18 cellular contexts compared by ENCODE assay signal in the genomic region with DNA sequence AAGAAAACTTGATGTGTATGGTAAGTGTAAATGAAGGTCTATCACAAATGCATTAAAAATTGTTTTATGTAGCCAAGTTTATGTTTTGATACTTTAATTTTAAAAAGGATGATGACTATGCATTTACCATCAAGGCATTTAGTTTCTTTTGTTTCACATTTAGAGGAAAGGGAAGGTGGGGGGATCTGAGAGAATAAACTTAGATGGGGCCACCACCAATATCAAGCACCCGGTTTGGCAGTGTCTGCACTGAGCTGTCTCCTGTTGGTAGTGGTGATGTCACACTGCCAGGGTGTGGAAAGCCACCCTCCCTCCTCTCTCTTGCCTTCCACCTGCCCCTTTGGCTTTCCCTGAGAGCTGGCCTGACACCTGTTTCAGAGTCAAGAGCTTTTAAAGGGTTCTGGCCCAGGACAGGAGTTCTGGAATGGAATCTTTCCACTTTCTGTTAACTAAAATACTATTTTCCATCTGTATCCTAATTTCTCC. TPM values are rescaled to one million over a fixed set of nuclear protein-coding genes. Genes with fewer than 3 reads are reported as not detected.
A peak's percentile ranks its signal among the peaks of the same experiment; 100 is the strongest.
DNase-seq lines count a peak whose midpoint lies in the region; ATAC-seq, FAIRE-seq and TF ChIP-seq lines count a peak whose summit lies in the region.
"Had no signal": no experiment of that assay in that cellular context is flagged by ENCODE, and none has a peak within 500 bp of the region (broad histone marks: within the 10 kb centered on the region; RNA-seq: fewer than 3 reads in every experiment).

No MANE protein-coding gene starts in this region.

- H3K79me1 ChIP-seq in trophoblast cell (ENCODE audit: low read length), result no peaks in the 10 kb centered on the region

- H4K20me1 ChIP-seq in HCT116 (ENCODE audit: insufficient read depth) (no peaks in the 10 kb centered on the region), GM12878 (ENCODE audit: control insufficient read depth, insufficient read depth) (no peaks in the 10 kb centered on the region)

- H3K4me3 ChIP-seq in HCT116 (replicated peaks in 1 of 2; ENCODE audit: low read depth in 1 of 2, low read length in 2 of 2) (no peak overlapping the region), GM12878 (no peak overlapping the region), trophoblast cell (ENCODE audit: low read depth, low read length) (no peak overlapping the region), WERI-Rb-1 (ENCODE audit: low read depth, low read length) (no peak overlapping the region)
- H3K4me3 ChIP-seq: right lobe of liver, upper lobe of left lung had no signal

- H3K9ac ChIP-seq in HCT116 (ENCODE audit: low read length) (no peak overlapping the region), GM12878 (ENCODE audit: control insufficient read depth, insufficient read depth, low read length) (no peak overlapping the region), trophoblast cell (ENCODE audit: low read length) (no peak overlapping the region)

- no peak overlapping the region for H4K8ac ChIP-seq in trophoblast cell (ENCODE audit: low read depth, low read length)

- no peak overlapping the region for H3K4me2 ChIP-seq in HCT116 (ENCODE audit: low read length)
- no peak overlapping the region for H3K4me2 ChIP-seq in GM12878 (ENCODE audit: control insufficient read depth, insufficient read depth)
- H3K4me2 ChIP-seq in trophoblast cell (ENCODE audit: low read length), result no peak overlapping the region

- H3K4me3 Mint-ChIP-seq in activated CD8-positive, alpha-beta memory T cell treated with anti-CD3 and anti-CD28 coated beads, Interleukin-2, amount 10 ng/mL, durations not matched to agents 7 days and 5 days, result no peak overlapping the region
- H3K4me3 Mint-ChIP-seq: activated naive CD4-positive, alpha-beta T cell treated with anti-CD3 and anti-CD28 coated beads, Interleukin-2, amount 10 ng/mL, durations not matched to agents 7 days and 5 days had no signal

- no peak overlapping the region for H2AK5ac ChIP-seq in trophoblast cell (ENCODE audit: low read length)

- no peak overlapping the region for H3K18ac ChIP-seq in trophoblast cell (ENCODE audit: low read length)

- TF ChIP-seq CTCF in HCT116 (IDR thresholded peaks at IDR 0.05 in 2 of 3, conservative IDR thresholded peaks at IDR 0.05 in 1 of 3; ENCODE audit: borderline replicate concordance in 1 of 3, insufficient read depth in 1 of 3, low read depth in 2 of 3, low read length in 2 of 3) (no peak), GM12878 (IDR thresholded peaks at IDR 0.05 in 2 of 3, conservative IDR thresholded peaks at IDR 0.05 in 1 of 3; ENCODE audit: control insufficient read depth in 2 of 3, extremely low read depth in 1 of 3, insufficient read depth in 1 of 3, low read depth in 3 of 3, low read length in 3 of 3) (no peak), WERI-Rb-1 (IDR thresholded peaks at IDR 0.05; ENCODE audit: low read depth, low read length) (no peak)

- ATAC-seq in activated CD8-positive, alpha-beta memory T cell treated with anti-CD3 and anti-CD28 coated beads, Interleukin-2, amount 10 ng/mL, durations not matched to agents 7 days and 5 days, result peak; percentile 17
- ATAC-seq in HCT116 (no peak), GM12878 (peak; percentile 49)
- ATAC-seq: left lobe of liver, SK-N-SH treated with all-trans-retinoic acid at 6 μM for 48 hours had no signal

- no peak for TF ChIP-seq EP300 in GM12878 (IDR thresholded peaks at IDR 0.05; ENCODE audit: borderline replicate concordance in 1 of 2, control insufficient read depth in 1 of 2, low read depth in 2 of 2, low read length in 2 of 2)

- no peak for DNase-seq in activated CD8-positive, alpha-beta memory T cell treated with anti-CD3 and anti-CD28 coated beads, Interleukin-2, amount 10 ng/mL, durations not matched to agents 7 days and 5 days
- no peak for DNase-seq in activated CD8-positive, alpha-beta memory T cell treated with anti-CD3 and anti-CD28 coated beads, Interleukin-2, amount 50 U/mL, for 48 hours
- no peak for DNase-seq in HCT116 (ENCODE audit: low read depth, low spot score)
- DNase-seq in GM12878 (ENCODE audit: low read depth, low spot score), result no peak
- DNase-seq in trophoblast cell, result peak; percentile 53 to 74
- DNase-seq in stimulated activated CD4-positive, alpha-beta T cell treated with anti-CD3 and anti-CD28 coated beads, Interleukin-4, amount 100 ng/mL, for 4 hours, result no peak
- DNase-seq in WERI-Rb-1, result no peak
- DNase-seq in activated effector memory CD4-positive, alpha-beta T cell treated with anti-CD3 and anti-CD28 coated beads, Interleukin-2, amount 50 U/mL, for 16 hours, result no peak
- DNase-seq: activated naive CD4-positive, alpha-beta T cell treated with anti-CD3 and anti-CD28 coated beads, Interleukin-2, amount 10 ng/mL, durations not matched to agents 7 days and 5 days; KG1; NCI-H1048; NCI-H2081; occipital lobe; right lobe of liver; stimulated activated naive CD4-positive, alpha-beta T cell treated with Interleukin-2 at 50 U/mL for 16 hours; upper lobe of left lung had no signal

- in situ Hi-C loops in GM12878 (cut with MboI), result no loop called here

- H3K27ac ChIP-seq in HCT116 (ENCODE audit: low read depth, low read length) (no peak overlapping the region), GM12878 (ENCODE audit: control insufficient read depth, insufficient read depth) (no peak overlapping the region), trophoblast cell (ENCODE audit: low read depth, low read length) (no peak overlapping the region), WERI-Rb-1 (no peak overlapping the region)
- H3K27ac ChIP-seq: right lobe of liver had no signal

- RAD21 ChIA-PET in HCT116 (lab: Charles Lee; ENCODE audit: low non-redundant PET in 1 of 2, low total read pairs in 2 of 2, uncharacterized antibody in 2 of 2, unreplicated experiment in 2 of 2) (no interaction called here), GM12878 (lab: Charles Lee; ENCODE audit: unreplicated experiment) (interaction anchor here (1.1 to 1.3 kb wide), 2 partner anchors 43 to 166 kb away, joined by 3 read pairs; no protein-coding TSS in a partner anchor)

- TF ChIP-seq POLR2A in HCT116 (IDR thresholded peaks at IDR 0.05; ENCODE audit: borderline replicate concordance, extremely low read depth, insufficient read depth, insufficient read length) (no peak), GM12878 (IDR thresholded peaks at IDR 0.05; ENCODE audit: low read depth, low read length) (0 out of 2 replicates have a peak, but pooled peaks have one; percentile 27)

- no peaks in the 10 kb centered on the region for H3K79me2 ChIP-seq in HCT116 (ENCODE audit: insufficient read depth, low read length)
- no peaks in the 10 kb centered on the region for H3K79me2 ChIP-seq in GM12878 (ENCODE audit: control insufficient read depth, insufficient read depth, low read length)
- no peaks in the 10 kb centered on the region for H3K79me2 ChIP-seq in trophoblast cell (ENCODE audit: control insufficient read depth, insufficient read depth, low read length, poor library complexity)

- H3K9me2 ChIP-seq in HCT116 (ENCODE audit: insufficient read depth), result no peaks in the 10 kb centered on the region

- no peak overlapping the region for H2BK5ac ChIP-seq in trophoblast cell (ENCODE audit: low read depth, low read length, poor library complexity)

- intact Hi-C loops in HCT116 (cut with micrococcal nuclease) (no loop called here), GM12878 (cut with micrococcal nuclease; ENCODE audit: unreplicated experiment) (no loop called here)

- SMC1A ChIA-PET in GM12878 (lab: Charles Lee; ENCODE audit: uncharacterized antibody, unreplicated experiment), result interaction anchor here (1.1 to 1.9 kb wide), 4 partner anchors 10 to 140 kb away, joined by 3 to 8 read pairs (median 5); no protein-coding TSS in a partner anchor

- H3K23ac ChIP-seq in trophoblast cell (ENCODE audit: low read length), result no peak overlapping the region

- POLR2A ChIA-PET in HCT116 (lab: Charles Lee) (interaction anchor here (0.5 to 4.1 kb wide), 2 partner anchors 13 to 176 kb away, joined by 3 to 18 read pairs; partner anchors contain the start of gene ATF3), GM12878 (lab: Charles Lee) (interaction anchor here (1.0 kb wide), 1 partner anchor 145 kb away, joined by 11 read pairs; no protein-coding TSS in a partner anchor)

- FAIRE-seq in GM12878 (lab: Jason Lieb, UNC), result no peak

- TF ChIP-seq RAD21 in HCT116 (IDR thresholded peaks at IDR 0.05; ENCODE audit: low read depth) (no peak), GM12878 (IDR thresholded peaks at IDR 0.05; ENCODE audit: insufficient read depth, low read depth, low read length) (no peak)

- H3K9me3 Mint-ChIP-seq in activated CD8-positive, alpha-beta memory T cell treated with anti-CD3 and anti-CD28 coated beads, Interleukin-2, amount 10 ng/mL, durations not matched to agents 7 days and 5 days (ENCODE audit: low read depth), result no peaks in the 10 kb centered on the region
- H3K9me3 Mint-ChIP-seq: activated naive CD4-positive, alpha-beta T cell treated with anti-CD3 and anti-CD28 coated beads, Interleukin-2, amount 10 ng/mL, durations not matched to agents 7 days and 5 days had no signal

- WGBS in GM12878 (ENCODE audit: insufficient coverage, insufficient replicate concordance, low lambda C conversion rate, missing lambda C conversion rate), result 58% methylated on average over 1 of the region's 1 CpG
- WGBS in trophoblast cell (ENCODE audit: extremely low coverage, insufficient coverage, insufficient read length), result no CpG with 5 or more reads among the region's 1 CpG

- CTCF ChIA-PET in activated CD8-positive, alpha-beta memory T cell treated with anti-CD3 and anti-CD28 coated beads, Interleukin-2, amount 10 ng/mL, durations not matched to agents 7 days and 5 days (lab: Charles Lee), result interaction anchor here (1.3 to 2.8 kb wide), 2 partner anchors 144 to 166 kb away, joined by 3 to 12 read pairs; no protein-coding TSS in a partner anchor
- CTCF ChIA-PET in HCT116 (lab: Charles Lee), result interaction anchor here (1.1 to 1.9 kb wide), 2 partner anchors 43 to 144 kb away, joined by 3 to 6 read pairs; no protein-coding TSS in a partner anchor
- CTCF ChIA-PET in GM12878 (lab: Yijun Ruan, JAX), result interaction anchor here (1.4 to 2.2 kb wide), 4 partner anchors 8 to 145 kb away, joined by 4 to 11 read pairs (median 5); no protein-coding TSS in a partner anchor

- peaks cover 39% of the 10 kb centered on the region for H3K36me3 Mint-ChIP-seq in activated CD8-positive, alpha-beta memory T cell treated with anti-CD3 and anti-CD28 coated beads, Interleukin-2, amount 10 ng/mL, durations not matched to agents 7 days and 5 days

- peaks cover 3% of the 10 kb centered on the region for H3K27me3 Mint-ChIP-seq in activated CD8-positive, alpha-beta memory T cell treated with anti-CD3 and anti-CD28 coated beads, Interleukin-2, amount 10 ng/mL, durations not matched to agents 7 days and 5 days

- H2BK12ac ChIP-seq in trophoblast cell (ENCODE audit: low read length), result no peak overlapping the region

- no peak overlapping the region for H2AFZ ChIP-seq in HCT116 (ENCODE audit: low read depth, low read length, poor library complexity, severe bottlenecking)
- no peak overlapping the region for H2AFZ ChIP-seq in GM12878 (ENCODE audit: control insufficient read depth, low read depth, low read length)
- H2AFZ ChIP-seq in trophoblast cell (ENCODE audit: insufficient read depth, low read length, poor library complexity), result no peak overlapping the region

- H3K4me1 Mint-ChIP-seq in activated CD8-positive, alpha-beta memory T cell treated with anti-CD3 and anti-CD28 coated beads, Interleukin-2, amount 10 ng/mL, durations not matched to agents 7 days and 5 days, result peaks cover 15% of the 10 kb centered on the region

- no peaks in the 10 kb centered on the region for H3K9me3 ChIP-seq in HCT116 (ENCODE audit: control insufficient read depth in 1 of 2, insufficient read depth in 1 of 2, low read depth in 1 of 2, low read length in 2 of 2)
- H3K9me3 ChIP-seq in GM12878 (replicated peaks; ENCODE audit: control insufficient read depth, insufficient read depth, low read length), result no peaks in the 10 kb centered on the region
- peaks cover 2% of the 10 kb centered on the region for H3K9me3 ChIP-seq in trophoblast cell (ENCODE audit: insufficient read depth, low read depth, low read length)
- H3K9me3 ChIP-seq in WERI-Rb-1 (ENCODE audit: severe bottlenecking), result no peaks in the 10 kb centered on the region
- H3K9me3 ChIP-seq: right lobe of liver, upper lobe of left lung had no signal

- H4K91ac ChIP-seq in trophoblast cell (ENCODE audit: low read depth, low read length), result no peak overlapping the region

- H3K14ac ChIP-seq in trophoblast cell (ENCODE audit: low read length), result no peak overlapping the region

- BruUV-seq in HCT116 (replicated peaks; lab: Mats Ljungman, UMichigan) (no TSS peak), GM12878 (replicated peaks; lab: Mats Ljungman, UMichigan) (no TSS peak)

- no peak overlapping the region for H2BK120ac ChIP-seq in trophoblast cell (ENCODE audit: insufficient read depth, low read length, poor library complexity)

- H3K4ac ChIP-seq in trophoblast cell (ENCODE audit: low read depth, low read length), result no peak overlapping the region

- H4K12ac ChIP-seq in trophoblast cell (ENCODE audit: low read depth, low read length), result no peak overlapping the region

- H3K27me3 ChIP-seq in HCT116 (ENCODE audit: insufficient read depth, low read length) (no peaks in the 10 kb centered on the region), GM12878 (replicated peaks in 1 of 2; ENCODE audit: control insufficient read depth in 2 of 2, insufficient read depth in 2 of 2, low read length in 1 of 2) (no peaks in the 10 kb centered on the region), trophoblast cell (ENCODE audit: insufficient read depth, low read length) (no peaks in the 10 kb centered on the region), WERI-Rb-1 (ENCODE audit: insufficient read depth, low read depth, severe bottlenecking) (no peaks in the 10 kb centered on the region)
- H3K27me3 ChIP-seq: right lobe of liver, upper lobe of left lung had no signal

- H3K36me3 ChIP-seq in HCT116 (ENCODE audit: control insufficient read depth in 1 of 2, insufficient read depth in 2 of 2, low read length in 2 of 2) (peaks cover 18 to 23% of the 10 kb centered on the region in 2 experiments), GM12878 (ENCODE audit: control insufficient read depth in 2 of 2, insufficient read depth in 2 of 2, low read length in 1 of 2) (peaks cover 2 to 13% of the 10 kb centered on the region in 2 experiments; a peak in 3 of 4 replicates), trophoblast cell (ENCODE audit: control insufficient read depth in 1 of 2, insufficient read depth in 2 of 2, low read length in 2 of 2) (peaks cover 26 to 39% of the 10 kb centered on the region in 2 experiments), WERI-Rb-1 (peaks cover 11% of the 10 kb centered on the region; the same call in 1 of the 2 replicates)

- H3K27ac Mint-ChIP-seq in activated CD8-positive, alpha-beta memory T cell treated with anti-CD3 and anti-CD28 coated beads, Interleukin-2, amount 10 ng/mL, durations not matched to agents 7 days and 5 days, result no peak overlapping the region
- H3K27ac Mint-ChIP-seq: activated naive CD4-positive, alpha-beta T cell treated with anti-CD3 and anti-CD28 coated beads, Interleukin-2, amount 10 ng/mL, durations not matched to agents 7 days and 5 days had no signal

- no peaks in the 10 kb centered on the region for H3K4me1 ChIP-seq in HCT116 (ENCODE audit: control insufficient read depth in 1 of 2, insufficient read depth in 2 of 2, low read length in 2 of 2)
- no peaks in the 10 kb centered on the region for H3K4me1 ChIP-seq in GM12878 (ENCODE audit: control insufficient read depth, insufficient read depth, low read length)
- H3K4me1 ChIP-seq in trophoblast cell (ENCODE audit: control insufficient read depth in 1 of 2, insufficient read depth in 2 of 2, low read length in 2 of 2), result no peaks in the 10 kb centered on the region
- H3K4me1 ChIP-seq: right lobe of liver had no signal

RNA-seq across cellular contexts. Expression of gene ATF3, which starts 13.3 kb away (rescaled TPM):
- total RNA-seq in activated CD8-positive, alpha-beta memory T cell treated with anti-CD3 and anti-CD28 coated beads, Interleukin-2, amount 10 ng/mL, durations not matched to agents 7 days and 5 days, result 10 to 100 TPM; 21.3 to 36.5 TPM
- total RNA-seq in HCT116 (2021; ENCODE audit: unreplicated experiment) (43.2 TPM), GM12878 (2014; rRNA removed) (7.3 and 8.1 TPM in 2 replicates), GM12878 (2014; rRNA removed; fragmentation: Illumina TruSeq; extraction: Trizol) (9.4 and 11.5 TPM in 2 replicates), GM12878 (2021) (9.5 and 11.2 TPM in 2 replicates)
- 60.0 and 101 TPM in 2 replicates for polyA plus RNA-seq in HCT116 (2012)
- 11.6 and 13.9 TPM in 2 replicates for total RNA-seq in GM12878 (2013; cell fraction: nucleolus; rRNA removed)
- 24.4 TPM for polyA plus RNA-seq in GM12878 (2011; ENCODE audit: low read depth)
- polyA plus RNA-seq in GM12878 (2011; rRNA removed) (13.9 and 15.9 TPM in 2 replicates), GM12878 (2014; fragmentation: Illumina TruSeq; extraction: Trizol) (9.5 and 11.5 TPM in 2 replicates), GM12878 (2014; fragmentation: Nextera tagmentation; extraction: Ambion mirVana) (1 to 10 TPM; 3.0 to 3.4 TPM), GM12878 (2014; rRNA removed) (8.5 and 11.4 TPM in 2 replicates), GM12878 (2016; fragmentation: Nextera tagmentation; extraction: Ambion mirVana) (1 to 10 TPM; 5.6 to 6.7 TPM)
- polyA plus RNA-seq in GM12878 (2011; cell fraction: cytosol; rRNA removed), result 8.8 and 10.4 TPM in 2 replicates
- 15.9 and 21.2 TPM in 2 replicates for polyA plus RNA-seq in GM12878 (2011; cell fraction: nucleus; rRNA removed)
- polyA plus RNA-seq in GM12878 (2012), result 24.2 and 26.5 TPM in 2 replicates
- polyA minus RNA-seq in GM12878 (2011; rRNA and poly(A)+ RNA removed), result 12.6 and 17.7 TPM in 2 replicates
- 4.6 and 6.1 TPM in 2 replicates for polyA minus RNA-seq in GM12878 (2011; cell fraction: cytosol; rRNA and poly(A)+ RNA removed)
- 19.9 and 25.7 TPM in 2 replicates for polyA minus RNA-seq in GM12878 (2011; cell fraction: nucleus; rRNA and poly(A)+ RNA removed)
- polyA plus RNA-seq in trophoblast cell (2013), result 120 and 125 TPM in 2 replicates

Comparison
In these comparisons a context has a peak if more than half of its experiments do, and no peak if none do; other contexts are left out.
1. DNase-seq: peak in trophoblast cell (2 of 2); none in activated CD8-positive, alpha-beta memory T cell treated with anti-CD3 and anti-CD28 coated beads, Interleukin-2, amount 10 ng/mL, durations not matched to agents 7 days and 5 days (single experiment), activated CD8-positive, alpha-beta memory T cell treated with anti-CD3 and anti-CD28 coated beads, Interleukin-2, amount 50 U/mL, for 48 hours (single experiment), HCT116 (single experiment), GM12878 (single experiment), stimulated activated CD4-positive, alpha-beta T cell treated with anti-CD3 and anti-CD28 coated beads, Interleukin-4, amount 100 ng/mL, for 4 hours (0 of 2), WERI-Rb-1 (single experiment) and activated effector memory CD4-positive, alpha-beta T cell treated with anti-CD3 and anti-CD28 coated beads, Interleukin-2, amount 50 U/mL, for 16 hours (single experiment).